13 cellular contexts compared by ENCODE assay signal in the genomic region with DNA sequence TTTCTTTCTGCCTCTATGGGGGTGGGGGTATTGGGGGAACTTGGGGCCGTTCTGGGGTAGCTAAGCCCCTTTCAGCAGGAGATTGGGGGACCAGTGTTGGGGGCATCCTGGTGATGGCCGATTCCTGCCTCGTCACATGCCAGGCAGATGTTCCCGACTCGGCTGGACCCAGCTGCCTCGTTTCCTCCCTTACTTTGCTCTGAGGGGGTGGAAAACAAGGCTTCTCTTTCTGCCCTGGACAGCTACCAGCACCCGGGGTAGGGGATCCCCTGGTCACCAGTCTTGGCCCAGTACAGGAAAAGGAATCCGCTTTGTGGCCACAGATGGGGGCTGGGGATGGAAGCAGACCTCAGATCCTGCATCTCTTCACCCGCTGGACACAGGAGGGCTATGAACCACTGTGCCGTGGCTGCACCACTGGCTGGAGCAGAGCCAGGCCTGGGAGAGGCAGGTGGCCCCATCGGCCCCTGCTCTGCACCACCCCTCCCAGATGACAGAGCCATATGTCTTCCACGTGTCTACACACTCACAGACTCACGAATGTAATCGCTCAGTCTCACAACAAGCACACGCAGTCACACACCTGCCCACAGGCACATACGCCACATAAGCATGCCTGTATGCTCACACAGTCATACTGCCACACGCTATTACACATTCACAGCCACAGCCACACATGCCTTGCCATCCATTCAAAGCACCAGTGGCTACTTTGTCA. TPM values are rescaled to one million over a fixed set of nuclear protein-coding genes. Genes with fewer than 3 reads are reported as not detected.
A peak's percentile ranks its signal among the peaks of the same experiment; 100 is the strongest.
DNase-seq lines count a peak whose midpoint lies in the region; ATAC-seq and TF ChIP-seq lines count a peak whose summit lies in the region.
"Had no signal": no experiment of that assay in that cellular context is flagged by ENCODE, and none has a peak within 500 bp of the region (broad histone marks: within the 10 kb centered on the region; RNA-seq: fewer than 3 reads in every experiment).

No MANE protein-coding gene starts in this region.

- no peak for DNase-seq in IMR-90
- no peak for DNase-seq in ascending aorta (ENCODE audit: low spot score in 2 of 2)
- no peak for DNase-seq in left lung
- DNase-seq in mucosa of gallbladder (ENCODE audit: low spot score) = no peak
- DNase-seq in germinal center (ENCODE audit: low spot score) = no peak
- no peak for DNase-seq in H9
- DNase-seq: activated CD4-positive, alpha-beta T cell treated with anti-CD3 and anti-CD28 coated beads for 1 hour; KBM-7; stimulated activated CD4-positive, alpha-beta T cell treated with anti-CD3 and anti-CD28 coated beads, Interleukin-2, amount 100 ng/mL, for 48 hours had no signal

- no peaks in the 10 kb centered on the region for H3K79me2 ChIP-seq in H9 (ENCODE audit: insufficient read depth, low read length)

- H2AFZ ChIP-seq in IMR-90 (replicated peaks; ENCODE audit: low read length, poor library complexity) (peak overlapping the region; percentile 0), H9 (ENCODE audit: low read length) (no peak overlapping the region)

- no peaks in the 10 kb centered on the region for H3K9me3 Mint-ChIP-seq in H9
- H3K9me3 Mint-ChIP-seq: dendritic cell treated with granulocyte-macrophage colony-stimulating factor and Interleukin-4, amounts not matched to agents 40 ng/mL and 50 ng/mL, for 4 days; natural killer cell treated with Interleukin-12 subunit alpha and Interleukin-12 subunit beta and Interleukin-15 and Interleukin-18, amount 100 ng/mL, for 72 hours had no signal

- H3T11ph ChIP-seq in H9 (ENCODE audit: low read length) = no peak overlapping the region

- H4K8ac ChIP-seq in IMR-90 (ENCODE audit: low read depth in 2 of 2, low read length in 2 of 2) = peak overlapping the region; percentile 10 to 59; a peak in 2 of 4 replicates
- no peak overlapping the region for H4K8ac ChIP-seq in H9 (replicated peaks; ENCODE audit: insufficient read length, low read depth, low read length)

- H3K23me2 ChIP-seq in H9 (ENCODE audit: insufficient read length, low read depth, low read length, poor library complexity, severe bottlenecking) = no peaks in the 10 kb centered on the region

- CTCF ChIA-PET in IMR-90 (lab: Yijun Ruan, JAX) = no interaction called here

- dilution Hi-C loops in IMR-90 (cut with HindIII; ENCODE audit: low sequenced_read_pairs, unreplicated experiment) = no loop called here

- 85% methylated on average over 11 of the region's 17 CpGs; no CpG with 5 or more reads in 1 of the 2 experiments for WGBS in IMR-90 (ENCODE audit: extremely low coverage in 2 of 2, insufficient read length in 1 of 2), 2 experiments
- WGBS in H9 (ENCODE audit: extremely low coverage, insufficient read length, low lambda C conversion rate) = no CpG with 5 or more reads among the region's 17 CpGs

- H3K4me1 Mint-ChIP-seq in H9 = peaks cover 0 to 8% of the 10 kb centered on the region in 2 experiments; a peak in 1 of 4 replicates

- H2BK120ac ChIP-seq in IMR-90 (ENCODE audit: low read depth, low read length) = peak overlapping the region; percentile 40
- no peak overlapping the region for H2BK120ac ChIP-seq in H9 (ENCODE audit: low read depth, low read length, poor library complexity, severe bottlenecking)

- H2BK20ac ChIP-seq in IMR-90 (ENCODE audit: low read depth, low read length) (no peak overlapping the region), H9 (ENCODE audit: low read depth, low read length, poor library complexity, severe bottlenecking) (no peak overlapping the region)

- H3K14ac ChIP-seq in IMR-90 (replicated peaks; ENCODE audit: low read depth, low read length) (peak overlapping the region; percentile 79), H9 (ENCODE audit: insufficient read depth, low read length) (no peak overlapping the region)

- no peaks in the 10 kb centered on the region for H3K9me3 ChIP-seq in IMR-90 (ENCODE audit: control insufficient read depth, insufficient read depth, low read length)
- H3K9me3 ChIP-seq in ascending aorta = no peaks in the 10 kb centered on the region
- H3K9me3 ChIP-seq in left lung = no peaks in the 10 kb centered on the region
- no peaks in the 10 kb centered on the region for H3K9me3 ChIP-seq in subcutaneous abdominal adipose tissue (ENCODE audit: control insufficient read depth in 5 of 5, low read length in 5 of 5)
- no peaks in the 10 kb centered on the region for H3K9me3 ChIP-seq in H9 (ENCODE audit: control insufficient read depth, low read depth, low read length)

- H2AK5ac ChIP-seq in IMR-90 (ENCODE audit: low read depth, low read length) (peak overlapping the region; percentile 78), H9 (ENCODE audit: insufficient read length, low read length) (no peak overlapping the region)

- no peak overlapping the region for H2BK12ac ChIP-seq in H9 (ENCODE audit: insufficient read length, low read depth, low read length)

- POLR2A ChIA-PET in IMR-90 (lab: Charles Lee; ENCODE audit: unreplicated experiment) = no interaction called here

- H3K4me3 ChIP-seq in IMR-90 (ENCODE audit: insufficient read depth, low read depth, low read length) = no peak overlapping the region
- H3K4me3 ChIP-seq in ascending aorta = no peak overlapping the region
- H3K4me3 ChIP-seq in left lung = no peak overlapping the region
- H3K4me3 ChIP-seq in subcutaneous abdominal adipose tissue (ENCODE audit: low read depth in 1 of 5, low read length in 5 of 5) = no peak overlapping the region

- H3K18ac ChIP-seq in IMR-90 (ENCODE audit: low read depth, low read length) (peak overlapping the region; percentile 15; the same call in 1 of the 2 replicates), H9 (ENCODE audit: insufficient read length, low read depth, low read length) (no peak overlapping the region)

- H3K27me3 ChIP-seq in IMR-90 (ENCODE audit: control insufficient read depth, insufficient read depth, low read length) (no peaks in the 10 kb centered on the region), ascending aorta (no peaks in the 10 kb centered on the region), left lung (no peaks in the 10 kb centered on the region), subcutaneous abdominal adipose tissue (ENCODE audit: control insufficient read depth in 5 of 5, insufficient read depth in 4 of 5, low read length in 5 of 5) (no peaks in the 10 kb centered on the region), H9 (ENCODE audit: insufficient read depth, low read length) (no peaks in the 10 kb centered on the region)

- ATAC-seq in IMR-90 (ENCODE audit: low read depth) = no peak
- ATAC-seq in left lung = no peak
- ATAC-seq in GM18867 (IDR thresholded peaks at IDR 0.05; ENCODE audit: unreplicated experiment) = no peak

- H3K27ac ChIP-seq in IMR-90 (ENCODE audit: insufficient read depth, low read length) = peak overlapping the region; percentile 86
- peak overlapping the region; percentile 95 to 97 for H3K27ac ChIP-seq in ascending aorta
- H3K27ac ChIP-seq in left lung = peak overlapping the region; percentile 74 to 86
- peak overlapping the region; percentile 93 for H3K27ac ChIP-seq in subcutaneous abdominal adipose tissue (ENCODE audit: low read depth, low read length)
- no peak overlapping the region for H3K27ac ChIP-seq in H9 (ENCODE audit: insufficient read length, low read depth, low read length)

- peaks cover 21% of the 10 kb centered on the region for H3K4me1 ChIP-seq in IMR-90 (ENCODE audit: control insufficient read depth, insufficient read depth, low read length)
- peaks cover 19 to 45% of the 10 kb centered on the region in 2 donors for H3K4me1 ChIP-seq in ascending aorta
- H3K4me1 ChIP-seq in left lung = peaks cover 10 to 24% of the 10 kb centered on the region in 2 donors
- peaks cover 6 to 51% (median 39%) of the 10 kb centered on the region in 5 donors for H3K4me1 ChIP-seq in subcutaneous abdominal adipose tissue (ENCODE audit: control insufficient read depth in 5 of 5, insufficient read depth in 5 of 5, low read length in 5 of 5)
- H3K4me1 ChIP-seq in H9 (ENCODE audit: insufficient read depth, low read length) = 0 out of 2 replicates have a peak, but pooled peaks cover 2% of the 10 kb centered on the region

- TF ChIP-seq RAD21 in IMR-90 (IDR thresholded peaks at IDR 0.05; ENCODE audit: low read length) = no peak

- peak overlapping the region; percentile 49; the same call in 1 of the 2 replicates for H4K91ac ChIP-seq in IMR-90 (ENCODE audit: insufficient read depth, low read depth, low read length)
- no peak overlapping the region for H4K91ac ChIP-seq in H9 (ENCODE audit: insufficient read length, low read depth, low read length)

- no peak overlapping the region for H3K56ac ChIP-seq in IMR-90 (ENCODE audit: extremely low read depth, insufficient read depth, low read length)
- no peak overlapping the region for H3K56ac ChIP-seq in H9 (ENCODE audit: insufficient read length, low read depth, low read length)

- H3K79me1 ChIP-seq in IMR-90 (ENCODE audit: low read depth in 1 of 2, low read length in 2 of 2) (peaks cover 22 to 92% of the 10 kb centered on the region in 2 experiments), H9 (ENCODE audit: insufficient read depth, low read depth, low read length, poor library complexity, severe bottlenecking) (no peaks in the 10 kb centered on the region)

- H3K9ac ChIP-seq in IMR-90 (ENCODE audit: low read depth, low read length) = peak overlapping the region; percentile 50
- H3K9ac ChIP-seq in subcutaneous abdominal adipose tissue (ENCODE audit: low read length in 5 of 5) = peak overlapping the region in 1 of 5 donors; percentile 50
- H3K9ac ChIP-seq in H9 (ENCODE audit: extremely low read depth, insufficient read length, low read length) = no peak overlapping the region

- peak overlapping the region; percentile 77 for H3K4ac ChIP-seq in IMR-90 (ENCODE audit: low read depth, low read length)
- no peak overlapping the region for H3K4ac ChIP-seq in H9 (ENCODE audit: low read depth, low read length)

- H2BK15ac ChIP-seq in IMR-90 (ENCODE audit: low read depth, low read length) (peak overlapping the region; percentile 1; the same call in 1 of the 3 replicates), H9 (ENCODE audit: low read depth, low read length) (no peak overlapping the region)

- H3K27me3 Mint-ChIP-seq in H9 (ENCODE audit: low read depth) = no peaks in the 10 kb centered on the region
- H3K27me3 Mint-ChIP-seq: dendritic cell treated with granulocyte-macrophage colony-stimulating factor and Interleukin-4, amounts not matched to agents 40 ng/mL and 50 ng/mL, for 4 days; natural killer cell treated with Interleukin-12 subunit alpha and Interleukin-12 subunit beta and Interleukin-15 and Interleukin-18, amount 100 ng/mL, for 72 hours had no signal

- H4K5ac ChIP-seq in IMR-90 (ENCODE audit: low read depth, low read length) (peak overlapping the region; percentile 45), H9 (ENCODE audit: insufficient read length, low read depth, low read length) (no peak overlapping the region)

- H2AK9ac ChIP-seq in IMR-90 (replicated peaks; ENCODE audit: low read depth, low read length, poor library complexity) = no peak overlapping the region

- peaks cover 42% of the 10 kb centered on the region for H4K20me1 ChIP-seq in IMR-90 (ENCODE audit: insufficient read depth, low read length)
- H4K20me1 ChIP-seq in H9 (ENCODE audit: control insufficient read depth, insufficient read depth, insufficient read length) = no peaks in the 10 kb centered on the region

- H3K4me3 Mint-ChIP-seq in H9 = peak overlapping the region in 1 of 2 experiments; percentile 1; a peak in 1 of 5 replicates
- H3K4me3 Mint-ChIP-seq: dendritic cell treated with granulocyte-macrophage colony-stimulating factor and Interleukin-4, amounts not matched to agents 40 ng/mL and 50 ng/mL, for 4 days; natural killer cell treated with Interleukin-12 subunit alpha and Interleukin-12 subunit beta and Interleukin-15 and Interleukin-18, amount 100 ng/mL, for 72 hours had no signal

- TF ChIP-seq CTCF in IMR-90 (conservative IDR thresholded peaks at IDR 0.05; ENCODE audit: low read depth, low read length) = no peak
- no peak for TF ChIP-seq CTCF in ascending aorta (IDR thresholded peaks at IDR 0.05)
- no peak for TF ChIP-seq CTCF in left lung (IDR thresholded peaks at IDR 0.05)
- TF ChIP-seq CTCF in H9 (conservative IDR thresholded peaks at IDR 0.05) = no peak

- no peak overlapping the region for H3K23ac ChIP-seq in IMR-90 (ENCODE audit: low read depth, low read length)
- no peak overlapping the region for H3K23ac ChIP-seq in H9 (ENCODE audit: insufficient read length, low read depth, low read length)

- no peak for TF ChIP-seq POLR2A in IMR-90 (IDR thresholded peaks at IDR 0.05; ENCODE audit: low read depth, low read length)

- H3K27ac Mint-ChIP-seq in H9 = peak overlapping the region in 1 of 3 experiments; percentile 11; a peak in 2 of 7 replicates
- H3K27ac Mint-ChIP-seq: natural killer cell treated with Interleukin-12 subunit alpha and Interleukin-12 subunit beta and Interleukin-15 and Interleukin-18, amount 100 ng/mL, for 72 hours had no signal

- H3K36me3 ChIP-seq in IMR-90 (ENCODE audit: control insufficient read depth, insufficient read depth, low read length) = peaks cover 43% of the 10 kb centered on the region
- peaks cover 15 to 45% of the 10 kb centered on the region in 2 donors for H3K36me3 ChIP-seq in ascending aorta
- peaks cover 0 to 22% of the 10 kb centered on the region in 2 donors for H3K36me3 ChIP-seq in left lung
- H3K36me3 ChIP-seq in subcutaneous abdominal adipose tissue (ENCODE audit: control insufficient read depth in 5 of 5, insufficient read depth in 5 of 5, low read length in 5 of 5) = peaks cover 0 to 54% (median 53%) of the 10 kb centered on the region in 5 donors

- BruUV-seq in IMR-90 (replicated peaks; lab: Mats Ljungman, UMichigan) = no TSS peak

- peaks cover 18 to 36% (median 30%) of the 10 kb centered on the region in 3 experiments for H3K36me3 Mint-ChIP-seq in H9 (ENCODE audit: insufficient read depth in 1 of 3, low read depth in 3 of 3)
- H3K36me3 Mint-ChIP-seq: natural killer cell treated with Interleukin-12 subunit alpha and Interleukin-12 subunit beta and Interleukin-15 and Interleukin-18, amount 100 ng/mL, for 72 hours had no signal

- H2BK5ac ChIP-seq in IMR-90 (ENCODE audit: low read depth, low read length, poor library complexity, severe bottlenecking) = peak overlapping the region; percentile 95
- H2BK5ac ChIP-seq in H9 (ENCODE audit: insufficient read length, low read length) = no peak overlapping the region

- H3K4me2 ChIP-seq in IMR-90 (ENCODE audit: low read depth, low read length) (no peak overlapping the region), H9 (ENCODE audit: insufficient read depth, insufficient read length, low read length) (no peak overlapping the region)

- in situ Hi-C loops in IMR-90 (cut with MboI; ENCODE audit: low sequenced_read_pairs) = loop anchor here (10.0 kb wide), 1 partner anchor 65 kb away; a partner anchor contains a TSS

- intact Hi-C loops in IMR-90 (cut with micrococcal nuclease) (loop anchor here (2.0 kb wide), 1 partner anchor 21 kb away; no protein-coding TSS in a partner anchor), ascending aorta (cut with DNase I) (loop anchor here (2.0 kb wide), 1 partner anchor 13 kb away; a partner anchor contains a TSS), left lung (cut with DNase I) (no loop called here)

- H3K9me1 ChIP-seq in IMR-90 (ENCODE audit: insufficient read depth, low read length) = peaks cover 31% of the 10 kb centered on the region

RNA-seq across cellular contexts. Expression of a gene that starts 12.4 kb away (rescaled TPM):
- total RNA-seq in IMR-90 (2012; rRNA removed) = 11.9 and 12.7 TPM in 2 replicates
- 12.5 and 14.6 TPM in 2 replicates for polyA plus RNA-seq in IMR-90 (2012; rRNA removed)
- polyA plus RNA-seq in IMR-90 (2012; cell fraction: cytosol; rRNA removed) = 5.1 and 11.2 TPM in 2 replicates
- 27.3 and 29.8 TPM in 2 replicates for polyA plus RNA-seq in IMR-90 (2012; cell fraction: nucleus; rRNA removed; ENCODE audit: low replicate concordance)
- 53.5 TPM for total RNA-seq in ascending aorta
- 10 to 100 TPM; 21.4 to 34.7 TPM for total RNA-seq in left lung
- total RNA-seq in mucosa of gallbladder = 51.3 TPM
- total RNA-seq in H9 (2021) = 17.7 and 18.7 TPM in 2 replicates

RNA-seq across cellular contexts. Expression of a gene that starts 20.1 kb away (rescaled TPM):
- total RNA-seq in IMR-90 (2012; rRNA removed) = 42.1 and 84.7 TPM in 2 replicates
- 55.6 and 59.3 TPM in 2 replicates for polyA plus RNA-seq in IMR-90 (2012; rRNA removed)
- polyA plus RNA-seq in IMR-90 (2012; cell fraction: cytosol; rRNA removed) = 111 and 209 TPM in 2 replicates
- polyA plus RNA-seq in IMR-90 (2012; cell fraction: nucleus; rRNA removed; ENCODE audit: low replicate concordance) = 38.5 and 123 TPM in 2 replicates
- total RNA-seq in ascending aorta = 159 TPM
- total RNA-seq in left lung = 10 to 100 TPM; 52.8 to 69.9 TPM
- total RNA-seq in mucosa of gallbladder = 66.3 TPM
- total RNA-seq in H9 (2021) = 97.9 and 106 TPM in 2 replicates

RNA-seq across cellular contexts. Expression of a gene that starts 34.6 kb away (rescaled TPM):
- 23.8 and 28.6 TPM in 2 replicates for total RNA-seq in IMR-90 (2012; rRNA removed)
- polyA plus RNA-seq in IMR-90 (2012; rRNA removed) = 21.8 and 24.1 TPM in 2 replicates
- 12.3 and 20.2 TPM in 2 replicates for polyA plus RNA-seq in IMR-90 (2012; cell fraction: cytosol; rRNA removed)
- polyA plus RNA-seq in IMR-90 (2012; cell fraction: nucleus; rRNA removed; ENCODE audit: low replicate concordance) = 6.1 and 17.3 TPM in 2 replicates
- total RNA-seq in ascending aorta = 6.7 TPM
- total RNA-seq in left lung = 10 to 100 TPM; 23.6 to 23.8 TPM
- total RNA-seq in mucosa of gallbladder = 23.3 TPM
- total RNA-seq in H9 (2021) = 29.8 and 32.7 TPM in 2 replicates

RNA-seq across cellular contexts. Expression of a gene that starts 52.6 kb away (rescaled TPM):
- total RNA-seq in IMR-90 (2012; rRNA removed) (12.4 and 14.7 TPM in 2 replicates), ascending aorta (258 TPM), left lung (10 to 100 TPM; 22.5 to 24.7 TPM), mucosa of gallbladder (20.5 TPM), H9 (2021) (2.0 and 2.1 TPM in 2 replicates)
- polyA plus RNA-seq in IMR-90 (2012; rRNA removed) = 28.4 and 35.6 TPM in 2 replicates
- 15.6 and 23.3 TPM in 2 replicates for polyA plus RNA-seq in IMR-90 (2012; cell fraction: cytosol; rRNA removed)
- polyA plus RNA-seq in IMR-90 (2012; cell fraction: nucleus; rRNA removed; ENCODE audit: low replicate concordance) = 24.1 and 69.4 TPM in 2 replicates
- total RNA-seq: natural killer cell treated with Interleukin-12 subunit alpha and Interleukin-12 subunit beta and Interleukin-15 and Interleukin-18, amount 100 ng/mL, for 72 hours had no signal

Comparison
In these comparisons a context has a peak if more than half of its experiments do, and no peak if none do; other contexts are left out.
1. intact Hi-C loops: an anchor here in IMR-90 (2.0 kb wide) and ascending aorta (2.0 kb wide); none called in left lung.